Comparison of ENCODE assay signal across 8 cellular contexts in genomic region chr1:64986903-64987871, GRCh38.
DNase-seq lines count a peak whose midpoint lies in the region; ATAC-seq and TF ChIP-seq lines count a peak whose summit lies in the region.

No MANE protein-coding gene starts in this region.

- peak; percentile 65 for DNase-seq in GM10248 (ENCODE audit: extremely low spot score)
- peak; percentile 16 for DNase-seq in left kidney (ENCODE audit: low read depth, low spot score)
- DNase-seq in GF-D8 (lab: John Stamatoyannopoulos, UW): no peak
- DNase-seq in coronary artery (ENCODE audit: low spot score): no peak
- no peak for DNase-seq in effector CD4-positive, alpha-beta T cell
- DNase-seq in COR-L47 (lab: John Stamatoyannopoulos, UW): no peak

- ATAC-seq in GM21423 (IDR thresholded peaks at IDR 0.05; ENCODE audit: unreplicated experiment) (peak; percentile 99), HG03520 (IDR thresholded peaks at IDR 0.05; ENCODE audit: unreplicated experiment) (peak; percentile 98)

- POLR2A ChIA-PET in GM10248 (lab: Yijun Ruan, JAX): no interaction called here

- CTCF ChIA-PET in GM10248 (lab: Yijun Ruan, JAX): no interaction called here

- H3K4me3 ChIP-seq in coronary artery: no peak overlapping the region

- TF ChIP-seq CTCF in GM10248 (IDR thresholded peaks at IDR 0.05; ENCODE audit: control extremely low read depth, extremely low read depth, low read depth, missing control alignments) (no peak), coronary artery (IDR thresholded peaks at IDR 0.05) (no peak)

- H3K27ac ChIP-seq in coronary artery: peak overlapping the region in 1 of 2 donors; percentile 8

Comparison
In these comparisons a context has a peak if more than half of its experiments do, and no peak if none do; other contexts are left out.
1. DNase-seq: peak in GM10248 (single experiment) and left kidney (single experiment); none in GF-D8 (single experiment), coronary artery (single experiment), effector CD4-positive, alpha-beta T cell (single experiment) and COR-L47 (single experiment).